In genomic region chr2:46963961-46964673, GRCh38 we compare ENCODE assay signal across 13 cellular contexts. TPM values are rescaled to one million over a fixed set of nuclear protein-coding genes. Genes with fewer than 3 reads are reported as not detected.
A peak's percentile ranks its signal among the peaks of the same experiment; 100 is the strongest.
DNase-seq lines count a peak whose midpoint lies in the region; ATAC-seq, FAIRE-seq and TF ChIP-seq lines count a peak whose summit lies in the region.
"Had no signal": no experiment of that assay in that cellular context is flagged by ENCODE, and none has a peak within 500 bp of the region (broad histone marks: within the 10 kb centered on the region; RNA-seq: fewer than 3 reads in every experiment).

No MANE protein-coding gene starts in this region.

- no peak overlapping the region for H2AFZ ChIP-seq in astrocyte (ENCODE audit: low read depth, low read length)

- H3K4me1 ChIP-seq in right atrium auricular region (peaks cover 0 to 34% of the 10 kb centered on the region in 2 donors), astrocyte (ENCODE audit: insufficient read depth, low read length) (peaks cover 33% of the 10 kb centered on the region), aorta (ENCODE audit: control insufficient read depth in 1 of 2, insufficient read depth in 2 of 2, low read length in 2 of 2) (peaks cover 4 to 6% of the 10 kb centered on the region in 2 donors), ovary (ENCODE audit: insufficient read depth) (peaks cover 6% of the 10 kb centered on the region)
- H3K4me1 ChIP-seq: SJCRH30 had no signal

- 90 to 93% methylated on average over 7 of the region's 7 CpGs for WGBS in aorta, 2 donors
- WGBS in ovary, 3 donors, result 92 to 94% (median 92%) methylated on average over 7 of the region's 7 CpGs

- H4K20me1 ChIP-seq in astrocyte (ENCODE audit: insufficient read depth, low read length), result peaks cover 20% of the 10 kb centered on the region

- no peak overlapping the region for H3K4me3 ChIP-seq in right atrium auricular region
- no peak overlapping the region for H3K4me3 ChIP-seq in astrocyte (ENCODE audit: insufficient read depth, low read depth, low read length)
- H3K4me3 ChIP-seq in aorta (ENCODE audit: low read length in 2 of 2), result no peak overlapping the region
- no peak overlapping the region for H3K4me3 ChIP-seq in ovary
- H3K4me3 ChIP-seq: SJCRH30 had no signal

- H3K9me3 Mint-ChIP-seq in astrocyte (ENCODE audit: unreplicated experiment) (no peaks in the 10 kb centered on the region), naive B cell (no peaks in the 10 kb centered on the region)
- H3K9me3 Mint-ChIP-seq: nephron had no signal

- H3K27ac Mint-ChIP-seq in astrocyte (ENCODE audit: unreplicated experiment) (no peak overlapping the region), naive B cell (peak overlapping the region in 4 of 6 donors; percentile 74 to 97 (median 86))
- H3K27ac Mint-ChIP-seq: nephron had no signal

- H3K36me3 ChIP-seq in right atrium auricular region, result peaks cover 8% of the 10 kb centered on the region
- peaks cover 4% of the 10 kb centered on the region for H3K36me3 ChIP-seq in astrocyte (ENCODE audit: insufficient read depth, low read length)
- peaks cover 0 to 1% of the 10 kb centered on the region in 2 donors for H3K36me3 ChIP-seq in aorta (ENCODE audit: control insufficient read depth in 1 of 2, insufficient read depth in 2 of 2, low read length in 1 of 2)
- no peaks in the 10 kb centered on the region for H3K36me3 ChIP-seq in ovary
- H3K36me3 ChIP-seq: SJCRH30 had no signal

- H3K4me1 Mint-ChIP-seq in astrocyte (ENCODE audit: low read depth, unreplicated experiment) (peaks cover 18% of the 10 kb centered on the region), naive B cell (peaks cover 23 to 38% (median 33%) of the 10 kb centered on the region in 3 donors)
- H3K4me1 Mint-ChIP-seq: nephron had no signal

- TF ChIP-seq EP300 in ovary (IDR thresholded peaks at IDR 0.05), result no peak

- no peak for FAIRE-seq in astrocyte (lab: Jason Lieb, UNC)
- FAIRE-seq: colon had no signal

- H3K27me3 ChIP-seq in right atrium auricular region (no peaks in the 10 kb centered on the region), astrocyte (ENCODE audit: insufficient read depth, low read length) (no peaks in the 10 kb centered on the region), aorta (ENCODE audit: control insufficient read depth in 1 of 2, insufficient read depth in 2 of 2, low read length in 1 of 2) (no peaks in the 10 kb centered on the region), ovary (no peaks in the 10 kb centered on the region)
- H3K27me3 ChIP-seq: SJCRH30 had no signal

- peaks cover 17% of the 10 kb centered on the region for H3K36me3 Mint-ChIP-seq in astrocyte (ENCODE audit: low read depth, unreplicated experiment)
- H3K36me3 Mint-ChIP-seq in naive B cell, result peaks cover 0 to 8% of the 10 kb centered on the region in 2 donors

- no peaks in the 10 kb centered on the region for H3K27me3 Mint-ChIP-seq in astrocyte (ENCODE audit: low read depth, unreplicated experiment)
- no peaks in the 10 kb centered on the region for H3K27me3 Mint-ChIP-seq in naive B cell

- peaks cover 13% of the 10 kb centered on the region for H3K79me2 ChIP-seq in astrocyte (ENCODE audit: insufficient read depth, low read length)

- DNase-seq in right atrium auricular region (ENCODE audit: low spot score) (no peak), left ventricle myocardium superior (no peak), astrocyte (ENCODE audit: low read depth) (peak; percentile 51), naive B cell (no peak), aorta (no peak), NCI-H2029 (lab: John Stamatoyannopoulos, UW) (no peak), ovary (no peak)
- DNase-seq: hypothalamus, NCI-H446 treated with DMSO at 0.1 percent for 48 hours, SJCRH30 had no signal

- H3K4me3 Mint-ChIP-seq in astrocyte (ENCODE audit: unreplicated experiment), result peak overlapping the region; percentile 67
- no peak overlapping the region for H3K4me3 Mint-ChIP-seq in naive B cell
- H3K4me3 Mint-ChIP-seq: nephron had no signal

- ATAC-seq in left ventricle myocardium superior (no peak), naive B cell (ENCODE audit: low read depth in 2 of 2) (no peak), aorta (ENCODE audit: low FRiP score) (no peak), GM18520 (IDR thresholded peaks at IDR 0.05; ENCODE audit: unreplicated experiment) (no peak)

- no peak for TF ChIP-seq CTCF in right atrium auricular region (IDR thresholded peaks at IDR 0.05)
- no peak for TF ChIP-seq CTCF in astrocyte (IDR thresholded peaks at IDR 0.05; ENCODE audit: insufficient read depth, low read depth, low read length)
- TF ChIP-seq CTCF in ovary (IDR thresholded peaks at IDR 0.05), result no peak

- H3K9ac ChIP-seq in astrocyte (ENCODE audit: low read length), result no peak overlapping the region

- peak overlapping the region; percentile 26 to 40 for H3K27ac ChIP-seq in right atrium auricular region
- H3K27ac ChIP-seq in astrocyte (ENCODE audit: low read depth, low read length), result no peak overlapping the region
- peak overlapping the region; percentile 80 to 94 for H3K27ac ChIP-seq in aorta (ENCODE audit: low read depth in 1 of 2, low read length in 2 of 2)
- peak overlapping the region in 1 of 2 donors; percentile 12 for H3K27ac ChIP-seq in ovary
- H3K27ac ChIP-seq: SJCRH30 had no signal

- TF ChIP-seq POLR2A in ovary (IDR thresholded peaks at IDR 0.05), result no peak

- H3K4me2 ChIP-seq in astrocyte (ENCODE audit: low read length), result peak overlapping the region; percentile 8

- no peaks in the 10 kb centered on the region for H3K9me3 ChIP-seq in right atrium auricular region
- no peaks in the 10 kb centered on the region for H3K9me3 ChIP-seq in astrocyte (ENCODE audit: insufficient read depth, low read depth, low read length)
- no peaks in the 10 kb centered on the region for H3K9me3 ChIP-seq in aorta (ENCODE audit: control insufficient read depth, low read length)
- no peaks in the 10 kb centered on the region for H3K9me3 ChIP-seq in ovary
- H3K9me3 ChIP-seq: SJCRH30 had no signal

- intact Hi-C loops in left ventricle myocardium superior (cut with micrococcal nuclease) (no loop called here), aorta (cut with DNase I) (no loop called here), ovary (cut with DNase I) (no loop called here)

RNA-seq across cellular contexts. Expression of gene TTC7A, which starts 23.1 kb away (rescaled TPM):
- 10 to 100 TPM in 1 of 2 donors, 1 to 10 TPM in 1; 5.8 to 11.2 TPM for total RNA-seq in right atrium auricular region
- 8.5 TPM for total RNA-seq in left ventricle myocardium superior
- total RNA-seq in astrocyte, result 13.1 and 16.4 TPM in 2 replicates
- polyA plus RNA-seq in naive B cell (ENCODE audit: low read depth in 6 of 6), result 10 to 100 TPM; 27.7 to 77.8 (median 34.1) TPM
- 10 to 100 TPM; 29.7 to 53.2 TPM for total RNA-seq in aorta
- 10 to 100 TPM; 12.0 to 24.3 TPM for polyA plus RNA-seq in aorta
- 10 to 100 TPM; 10.6 to 27.4 (median 20.2) TPM for total RNA-seq in ovary
- polyA plus RNA-seq in ovary, result 10 to 100 TPM in 1 of 2 donors, 1 to 10 TPM in 1; 5.3 to 11.9 TPM

RNA-seq across cellular contexts. Expression of gene MCFD2, which starts 48.5 kb away (rescaled TPM):
- 10 to 100 TPM; 48.7 to 77.5 TPM for total RNA-seq in right atrium auricular region
- 65.6 TPM for total RNA-seq in left ventricle myocardium superior
- 161 and 165 TPM in 2 replicates for total RNA-seq in astrocyte
- 10 to 100 TPM; 26.3 to 43.3 (median 33.1) TPM for polyA plus RNA-seq in naive B cell (ENCODE audit: low read depth in 6 of 6)
- 100 to 1,000 TPM; 122 to 165 TPM for total RNA-seq in aorta
- polyA plus RNA-seq in aorta, result 10 to 100 TPM; 50.1 to 53.3 TPM
- total RNA-seq in ovary, result 100 to 1,000 TPM in 6 of 7 donors, 10 to 100 TPM in 1; 62.8 to 176 (median 134) TPM
- polyA plus RNA-seq in ovary, result 100 to 1,000 TPM in 1 of 2 donors, 10 to 100 TPM in 1; 65.8 to 145 TPM
